Comparison of ENCODE assay signal across 8 cellular contexts in genomic region chr3:115217678-115218451, GRCh38.
DNase-seq lines count a peak whose midpoint lies in the region; ATAC-seq, FAIRE-seq and TF ChIP-seq lines count a peak whose summit lies in the region.

No MANE protein-coding gene starts in this region.

- 0 out of 2 replicates have a peak overlapping the region, but pooled peaks have one; percentile 15 for H3K27ac ChIP-seq in HUES64 (ENCODE audit: low read depth, low read length)
- H3K27ac ChIP-seq in kidney (ENCODE audit: low read depth in 2 of 2, low read length in 2 of 2): no peak overlapping the region

- WGBS in HUES64: 33% methylated on average over 5 of the region's 7 CpGs

- DNase-seq in A172 (ENCODE audit: low spot score): peak; percentile 87
- no peak for DNase-seq in GM06990 (ENCODE audit: extremely low read depth, insufficient read length)
- peak; percentile 83 for DNase-seq in NCI-H82 (lab: John Stamatoyannopoulos, UW)
- DNase-seq in bronchial epithelial cell (ENCODE audit: low read depth): peak; percentile 68
- DNase-seq in kidney: no peak
- DNase-seq in superior temporal gyrus (ENCODE audit: extremely low spot score): peak; percentile 82

- no peaks in the 10 kb centered on the region for H3K27me3 ChIP-seq in GM06990 (replicated peaks; ENCODE audit: control insufficient read depth, insufficient read depth, low read length)
- H3K27me3 ChIP-seq in HUES64 (ENCODE audit: insufficient read depth, low read length): no peaks in the 10 kb centered on the region
- H3K27me3 ChIP-seq in bronchial epithelial cell (ENCODE audit: control insufficient read depth, insufficient read depth, low read length): no peaks in the 10 kb centered on the region

- H3K4me1 ChIP-seq in HUES64 (ENCODE audit: insufficient read depth, low read length) (peaks cover 21% of the 10 kb centered on the region), kidney (ENCODE audit: control insufficient read depth in 1 of 2, insufficient read depth in 1 of 2, low read depth in 1 of 2, low read length in 2 of 2) (no peaks in the 10 kb centered on the region)

- intact Hi-C loops in kidney (cut with DNase I): loop anchor here (10.0 kb wide), 1 partner anchor 477 kb away; no protein-coding TSS in a partner anchor

- H3K4me3 ChIP-seq in GM06990 (replicated peaks; ENCODE audit: low read depth, low read length) (no peak overlapping the region), HUES64 (ENCODE audit: low read length) (no peak overlapping the region), bronchial epithelial cell (ENCODE audit: low read depth, low read length) (no peak overlapping the region), kidney (ENCODE audit: low read length in 2 of 2) (no peak overlapping the region)

- ATAC-seq in GM21381 (IDR thresholded peaks at IDR 0.05; ENCODE audit: unreplicated experiment): no peak

- FAIRE-seq in bronchial epithelial cell (lab: Jason Lieb, UNC) (no peak), kidney (lab: Jason Lieb, UNC) (peak; percentile 50)

- H3K9ac ChIP-seq in HUES64 (ENCODE audit: low read depth, low read length) (peak overlapping the region; percentile 5; the same call in 1 of the 2 replicates), kidney (ENCODE audit: low read length in 2 of 2) (no peak overlapping the region)

- H3K36me3 ChIP-seq in GM06990 (ENCODE audit: control insufficient read depth, insufficient read depth, low read length) (no peaks in the 10 kb centered on the region), HUES64 (ENCODE audit: insufficient read depth, low read length) (no peaks in the 10 kb centered on the region), bronchial epithelial cell (ENCODE audit: control insufficient read depth, insufficient read depth, low read length) (no peaks in the 10 kb centered on the region), kidney (ENCODE audit: control insufficient read depth in 1 of 2, insufficient read depth in 2 of 2, low read length in 2 of 2) (no peaks in the 10 kb centered on the region)

- H3K9me3 ChIP-seq in HUES64 (ENCODE audit: insufficient read depth, low read depth, low read length) (no peaks in the 10 kb centered on the region), kidney (ENCODE audit: control insufficient read depth in 1 of 2, low read length in 2 of 2) (no peaks in the 10 kb centered on the region)

- TF ChIP-seq CTCF in GM06990 (IDR thresholded peaks at IDR 0.05; ENCODE audit: insufficient read depth, low read length, poor library complexity, severe bottlenecking) (peak; percentile 59), bronchial epithelial cell (IDR thresholded peaks at IDR 0.05; ENCODE audit: insufficient read depth, low read length, severe bottlenecking) (peak; percentile 48), kidney (IDR thresholded peaks at IDR 0.05; ENCODE audit: borderline replicate concordance, extremely low read depth, insufficient read depth) (peak; percentile 60)

Comparison
In these comparisons a context has a peak if more than half of its experiments do, and no peak if none do; other contexts are left out.
1. DNase-seq: peak in A172 (single experiment), NCI-H82 (single experiment), bronchial epithelial cell (single experiment) and superior temporal gyrus (single experiment); none in GM06990 (single experiment) and kidney (single experiment).
2. Peak in every context shown above with its lines, with median percentiles within 50 percentile points of each other: CTCF ChIP-seq.